17 cellular contexts compared by ENCODE assay signal in genomic region chr12:97760601-97761000, GRCh38.
DNase-seq lines count a peak whose midpoint lies in the region; ATAC-seq and TF ChIP-seq lines count a peak whose summit lies in the region.
"Had no signal": no experiment of that assay in that cellular context is flagged by ENCODE, and none has a peak within 500 bp of the region (broad histone marks: within the 10 kb centered on the region; RNA-seq: fewer than 3 reads in every experiment).

No MANE protein-coding gene starts in this region.

- no peak overlapping the region for H3K4me2 ChIP-seq in Karpas-422 (ENCODE audit: low read depth, low read length, poor library complexity, severe bottlenecking)

- no peak for DNase-seq in Right ventricle myocardium inferior (ENCODE audit: missing footprints)
- no peak for DNase-seq in cardiac septum (ENCODE audit: low spot score)
- no peak for DNase-seq in heart right ventricle
- no peak for DNase-seq in sciatic nerve (ENCODE audit: low spot score)
- DNase-seq in NCI-H524 (lab: John Stamatoyannopoulos, UW), result no peak
- no peak for DNase-seq in SJCRH30
- no peak for DNase-seq in Karpas-422
- DNase-seq in Peyer's patch, result no peak
- DNase-seq: AML-193, DMS79, GOT3, NCI-H1105 treated with DMSO at 0.1 percent for 48 hours, NCI-H1694 treated with DMSO at 0.1 percent for 48 hours, NCI-H774, SHP77 treated with DMSO at 0.1 percent for 48 hours had no signal

- H3K27ac ChIP-seq in heart right ventricle (peak overlapping the region in 4 of 10 donors; percentile 2 to 45 (median 14)), SJCRH30 (no peak overlapping the region), Karpas-422 (ENCODE audit: low read length) (no peak overlapping the region), Peyer's patch (no peak overlapping the region)
- H3K27ac ChIP-seq: 22Rv1, C4-2B had no signal

- no peak overlapping the region for H2AFZ ChIP-seq in Karpas-422 (ENCODE audit: low read length)

- no peak overlapping the region for H3K9ac ChIP-seq in Karpas-422 (ENCODE audit: low read length)

- H3K36me3 ChIP-seq in heart right ventricle, result no peaks in the 10 kb centered on the region
- H3K36me3 ChIP-seq in SJCRH30, result no peaks in the 10 kb centered on the region
- H3K36me3 ChIP-seq in Karpas-422 (ENCODE audit: insufficient read depth, low read length), result no peaks in the 10 kb centered on the region
- no peaks in the 10 kb centered on the region for H3K36me3 ChIP-seq in Peyer's patch

- H3K4me1 ChIP-seq in heart right ventricle (peaks cover 0 to 11% (median 0%) of the 10 kb centered on the region in 9 donors), SJCRH30 (no peaks in the 10 kb centered on the region), Karpas-422 (ENCODE audit: low read length) (no peaks in the 10 kb centered on the region), Peyer's patch (no peaks in the 10 kb centered on the region)

- TF ChIP-seq CTCF in heart right ventricle (IDR thresholded peaks at IDR 0.05), result no peak
- TF ChIP-seq CTCF in Peyer's patch (IDR thresholded peaks at IDR 0.05), result no peak

- H3K9me3 ChIP-seq in heart right ventricle (peaks cover 0 to 14% (median 0%) of the 10 kb centered on the region in 11 donors), SJCRH30 (replicated peaks) (no peaks in the 10 kb centered on the region), Karpas-422 (ENCODE audit: low read length) (no peaks in the 10 kb centered on the region), Peyer's patch (no peaks in the 10 kb centered on the region)

- H3K4me3 ChIP-seq in heart right ventricle (no peak overlapping the region), SJCRH30 (no peak overlapping the region), Karpas-422 (ENCODE audit: low read length) (no peak overlapping the region), Peyer's patch (no peak overlapping the region)

- no peaks in the 10 kb centered on the region for H3K9me2 ChIP-seq in Karpas-422 (replicated peaks; ENCODE audit: insufficient read depth, low read length)

- 70 to 71% methylated on average over 3 of the region's 3 CpGs for WGBS in heart right ventricle, 2 donors

- intact Hi-C loops in Right ventricle myocardium inferior (cut with DNase I), result no loop called here
- intact Hi-C loops in cardiac septum (cut with DNase I), result no loop called here
- intact Hi-C loops in heart right ventricle (cut with DNase I), result no loop called here
- intact Hi-C loops in sciatic nerve (cut with DNase I), result no loop called here

- no peaks in the 10 kb centered on the region for H3K79me2 ChIP-seq in Karpas-422 (ENCODE audit: low read length)

- ATAC-seq in Right ventricle myocardium inferior (peak; percentile 66), heart right ventricle (peak in 7 of 8 donors; percentile 39 to 81 (median 63)), sciatic nerve (peak; percentile 40)

- TF ChIP-seq POLR2A in Peyer's patch (IDR thresholded peaks at IDR 0.05), result no peak

- H4K20me1 ChIP-seq in Karpas-422 (ENCODE audit: insufficient read depth, low read depth, low read length), result no peaks in the 10 kb centered on the region

- H3K27me3 ChIP-seq in heart right ventricle (no peaks in the 10 kb centered on the region), SJCRH30 (no peaks in the 10 kb centered on the region), Karpas-422 (ENCODE audit: low read length) (no peaks in the 10 kb centered on the region), Peyer's patch (no peaks in the 10 kb centered on the region)
